ENCODE assay signal across 19 cellular contexts in the genomic region with DNA sequence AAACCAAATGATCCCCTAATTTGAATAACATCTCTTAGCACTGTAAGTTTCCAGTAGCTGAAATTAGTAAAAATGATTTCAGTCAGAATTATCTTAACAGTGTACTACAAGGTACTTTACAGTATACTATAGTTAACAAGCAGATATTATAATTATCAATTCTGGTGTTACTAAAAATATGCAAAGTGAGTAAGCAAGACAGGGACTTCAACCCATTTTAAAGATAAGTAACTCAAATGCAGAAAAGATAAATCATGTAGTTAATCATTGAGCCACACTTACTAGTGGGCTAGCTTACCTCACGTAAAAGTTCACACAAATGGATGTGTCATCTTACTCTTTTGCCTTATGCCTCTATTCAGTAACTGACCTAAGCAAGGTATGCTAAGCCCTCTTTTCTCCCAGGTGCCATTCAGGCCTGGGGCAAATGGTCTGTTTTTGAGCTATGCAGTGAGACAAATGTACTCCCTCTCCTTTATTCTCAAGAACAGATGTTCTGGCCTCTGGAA.
"Had no signal": no experiment of that assay in that cellular context is flagged by ENCODE, and none has a peak within 500 bp of the region (broad histone marks: within the 10 kb centered on the region; RNA-seq: fewer than 3 reads in every experiment).

No MANE protein-coding gene starts in this region.

- DNase-seq: cortex of kidney; dorsolateral prefrontal cortex; effector CD8-positive, alpha-beta T cell; heart left ventricle; hippocampal formation; left cardiac atrium; left ventricle myocardium inferior; lower lobe of right lung; midbrain; occipital lobe; pancreas; right lobe of liver; spleen; stimulated activated CD4-positive, alpha-beta T cell treated with anti-CD3 and anti-CD28 coated beads, Interleukin-15, amount 100 ng/mL, for 24 hours; stimulated activated CD4-positive, alpha-beta T cell treated with anti-CD3 and anti-CD28 coated beads, Interleukin-1b, Interleukin-23, amount 100 ng/mL, for 48 hours; stimulated activated CD4-positive, alpha-beta T cell treated with anti-CD3 and anti-CD28 coated beads, Interleukin-4, amount 100 ng/mL, for 24 hours; tibial artery; upper lobe of right lung had no signal

- FAIRE-seq: frontal cortex, pancreas had no signal
